ENCODE assay signal across 8 cellular contexts in genomic region chr18:2337552-2338141, GRCh38.
DNase-seq lines count a peak whose midpoint lies in the region; ATAC-seq, FAIRE-seq and TF ChIP-seq lines count a peak whose summit lies in the region.

No MANE protein-coding gene starts in this region.

- ATAC-seq in GM18861 (IDR thresholded peaks at IDR 0.05; ENCODE audit: unreplicated experiment) (peak; percentile 93), HG03175 (IDR thresholded peaks at IDR 0.05; ENCODE audit: unreplicated experiment) (peak; percentile 93), pancreas (peak in 3 of 4 donors; percentile 63 to 78 (median 74))

- peaks cover 8% of the 10 kb centered on the region for H3K4me1 Mint-ChIP-seq in endodermal cell

- H3K4me3 ChIP-seq in AG10803 (ENCODE audit: low read length) (no peak overlapping the region), WERI-Rb-1 (ENCODE audit: low read depth, low read length) (no peak overlapping the region), endodermal cell (ENCODE audit: low read length) (no peak overlapping the region), pancreas (no peak overlapping the region), suprapubic skin (no peak overlapping the region)

- H3K4me1 ChIP-seq in endodermal cell (ENCODE audit: control insufficient read depth, insufficient read depth, low read length) (no peaks in the 10 kb centered on the region), pancreas (no peaks in the 10 kb centered on the region), suprapubic skin (no peaks in the 10 kb centered on the region)

- no peaks in the 10 kb centered on the region for H3K9me3 ChIP-seq in WERI-Rb-1 (ENCODE audit: severe bottlenecking)
- peaks cover 35% of the 10 kb centered on the region for H3K9me3 ChIP-seq in endodermal cell (ENCODE audit: control insufficient read depth, low read length)
- H3K9me3 ChIP-seq in pancreas = no peaks in the 10 kb centered on the region
- no peaks in the 10 kb centered on the region for H3K9me3 ChIP-seq in suprapubic skin

- no peaks in the 10 kb centered on the region for H3K27me3 Mint-ChIP-seq in endodermal cell (ENCODE audit: insufficient read depth)

- H3K36me3 Mint-ChIP-seq in endodermal cell (ENCODE audit: low read depth) = no peaks in the 10 kb centered on the region

- H3K27ac ChIP-seq in WERI-Rb-1 (no peak overlapping the region), endodermal cell (ENCODE audit: low read depth, low read length) (no peak overlapping the region), pancreas (no peak overlapping the region), suprapubic skin (no peak overlapping the region)

- no peaks in the 10 kb centered on the region for H3K27me3 ChIP-seq in WERI-Rb-1 (ENCODE audit: insufficient read depth, low read depth, severe bottlenecking)
- H3K27me3 ChIP-seq in endodermal cell (ENCODE audit: control insufficient read depth, insufficient read depth, low read length, poor library complexity, severe bottlenecking) = no peaks in the 10 kb centered on the region
- H3K27me3 ChIP-seq in pancreas = no peaks in the 10 kb centered on the region
- H3K27me3 ChIP-seq in suprapubic skin = no peaks in the 10 kb centered on the region

- peak; percentile 76 for TF ChIP-seq CTCF in AG10803 (conservative IDR thresholded peaks at IDR 0.05; ENCODE audit: low read length)
- peak; percentile 57 for TF ChIP-seq CTCF in WERI-Rb-1 (IDR thresholded peaks at IDR 0.05; ENCODE audit: low read depth, low read length)
- peak; percentile 84 for TF ChIP-seq CTCF in endodermal cell (conservative IDR thresholded peaks at IDR 0.05)
- TF ChIP-seq CTCF in pancreas (IDR thresholded peaks at IDR 0.05) = peak in 3 of 4 donors; percentile 17 to 33 (median 33)
- peak in 1 of 2 donors; percentile 19 for TF ChIP-seq CTCF in suprapubic skin (IDR thresholded peaks at IDR 0.05)

- H3K9me3 Mint-ChIP-seq in endodermal cell = peaks cover 4% of the 10 kb centered on the region

- 74 to 93% methylated on average over 2 to 7 of the region's 7 CpGs for WGBS in endodermal cell (ENCODE audit: insufficient coverage in 1 of 2, insufficient read length in 1 of 2), 2 experiments
- WGBS in pancreas, 2 donors = 54 to 58% methylated on average over 7 of the region's 7 CpGs
- 63% methylated on average over 7 of the region's 7 CpGs for WGBS in suprapubic skin

- H3K4me3 Mint-ChIP-seq in endodermal cell = no peak overlapping the region

- H3K27ac Mint-ChIP-seq in endodermal cell = no peak overlapping the region

- peak; percentile 59 for FAIRE-seq in pancreas (lab: Jason Lieb, UNC)

- DNase-seq in AG10803 (ENCODE audit: low read depth) = peak; percentile 20
- DNase-seq in WERI-Rb-1 = peak; percentile 25
- DNase-seq in endodermal cell = peak; percentile 85
- peak in 4 of 6 donors; percentile 27 to 61 (median 46) for DNase-seq in pancreas
- DNase-seq in 8988T = no peak
- DNase-seq in suprapubic skin (ENCODE audit: low spot score in 2 of 2) = no peak

- no peaks in the 10 kb centered on the region for H3K36me3 ChIP-seq in WERI-Rb-1
- no peaks in the 10 kb centered on the region for H3K36me3 ChIP-seq in endodermal cell (ENCODE audit: control insufficient read depth, insufficient read depth, low read length)
- H3K36me3 ChIP-seq in pancreas = no peaks in the 10 kb centered on the region
- H3K36me3 ChIP-seq in suprapubic skin = no peaks in the 10 kb centered on the region

- no peak for TF ChIP-seq POLR2A in suprapubic skin (IDR thresholded peaks at IDR 0.05)

- no peak overlapping the region for H3K9ac ChIP-seq in endodermal cell (ENCODE audit: extremely low read depth, low read length, poor library complexity, severe bottlenecking)

- TF ChIP-seq EP300 in suprapubic skin (IDR thresholded peaks at IDR 0.05) = no peak

- intact Hi-C loops in pancreas (cut with DNase I) = no loop called here

Comparison
In these comparisons a context has a peak if more than half of its experiments do, and no peak if none do; other contexts are left out.
1. DNase-seq: peak in AG10803 (single experiment), WERI-Rb-1 (single experiment), endodermal cell (single experiment) and pancreas (4 of 6); none in 8988T (single experiment) and suprapubic skin (0 of 2).
2. Peak in every context shown above with its lines, with median percentiles within 50 percentile points of each other: ATAC-seq.